Comparison of ENCODE assay signal across 35 cellular contexts in the genomic region with DNA sequence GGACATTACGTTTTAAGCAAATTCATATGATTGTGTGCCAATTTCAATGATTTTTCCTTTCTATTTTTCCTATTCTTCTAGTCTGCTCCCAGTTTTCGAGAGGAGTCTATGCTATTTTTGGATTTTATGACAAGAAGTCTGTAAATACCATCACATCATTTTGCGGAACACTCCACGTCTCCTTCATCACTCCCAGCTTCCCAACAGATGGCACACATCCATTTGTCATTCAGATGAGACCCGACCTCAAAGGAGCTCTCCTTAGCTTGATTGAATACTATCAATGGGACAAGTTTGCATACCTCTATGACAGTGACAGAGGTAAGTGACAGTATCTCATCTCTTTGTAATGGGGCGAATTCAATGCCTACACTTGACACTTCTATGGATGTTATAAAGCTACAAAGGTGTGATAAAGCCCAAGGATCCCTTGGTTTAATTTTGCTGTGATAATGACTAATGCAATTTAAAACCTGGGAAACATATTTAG.
"Had no signal": no experiment of that assay in that cellular context is flagged by ENCODE, and none has a peak within 500 bp of the region (broad histone marks: within the 10 kb centered on the region; RNA-seq: fewer than 3 reads in every experiment).

No MANE protein-coding gene starts in this region.

- H3K36me3 Mint-ChIP-seq: activated CD4-positive, alpha-beta memory T cell treated with anti-CD3 and anti-CD28 coated beads for 36 hours; activated naive CD4-positive, alpha-beta T cell treated with anti-CD3 and anti-CD28 coated beads, Interleukin-2, amount 50 U/mL, for 72 hours; activated naive CD8-positive, alpha-beta T cell treated with anti-CD3 and anti-CD28 coated beads for 36 hours had no signal

- ATAC-seq: activated CD8-positive, alpha-beta T cell treated with anti-CD3 and anti-CD28 coated beads for 36 hours; activated naive CD4-positive, alpha-beta T cell treated with anti-CD3 and anti-CD28 coated beads, Interleukin-2, amount 50 U/mL, for 72 hours; activated T-cell treated with anti-CD3 and anti-CD28 coated beads, Interleukin-2, amount 50 U/mL, for 4 hours; activated T-cell treated with anti-CD3 and anti-CD28 coated beads, Interleukin-2, amount 50 U/mL, for 72 hours; activated T-helper 17 cell treated with anti-CD3 and anti-CD28 coated beads, Interleukin-2, amount 50 U/mL, for 72 hours; body of pancreas had no signal

- H3K4me3 ChIP-seq: adrenal gland, body of pancreas, breast epithelium had no signal

- H3K9me3 ChIP-seq: adrenal gland, body of pancreas, breast epithelium had no signal

- H3K4me3 Mint-ChIP-seq: activated B cell treated with CpG ODN at 0.5 μM for 24 hours; activated CD4-positive, alpha-beta memory T cell treated with anti-CD3 and anti-CD28 coated beads for 36 hours; activated CD4-positive, alpha-beta T cell treated with anti-CD3 and anti-CD28 coated beads, Interleukin-2, amount 10 ng/mL, durations not matched to agents 24 days and 14 days; activated CD8-positive, alpha-beta T cell treated with anti-CD3 and anti-CD28 coated beads for 36 hours; activated naive CD4-positive, alpha-beta T cell treated with anti-CD3 and anti-CD28 coated beads for 36 hours; activated naive CD8-positive, alpha-beta T cell treated with anti-CD3 and anti-CD28 coated beads for 36 hours; activated T-cell treated with anti-CD3 and anti-CD28 coated beads, Interleukin-2, amount 50 U/mL, for 4 hours; activated T-cell treated with anti-CD3 and anti-CD28 coated beads, Interleukin-2, amount 50 U/mL, for 72 hours; activated T-helper 1 cell treated with anti-CD3 and anti-CD28 coated beads, Interleukin-12 subunit alpha, Interleukin-12 subunit beta, Interleukin-2, Interleukin-4 antibody, amounts not matched to agents 30 ng/mL and 10 ng/mL and 1 ng/mL, durations not matched to agents 14 hours and 24 hours and 36 hours; activated T-helper 17 cell treated with anti-CD3 and anti-CD28 coated beads, Interleukin-2, amount 50 U/mL, for 72 hours; T-helper 1 cell treated with Interleukin-12 subunit alpha and Interleukin-12 subunit beta and Interleukin-4 antibody, amounts not matched to agents 30 μg/mL and 1 μg/mL, for 36 hours; T-helper 2 cell treated with Interferon-gamma antibody and Interleukin-4, amounts not matched to agents 5 μg/mL and 100 μg/mL, for 36 hours had no signal

- H3K4me1 ChIP-seq: adrenal gland, body of pancreas, breast epithelium had no signal

- H3K27me3 Mint-ChIP-seq: activated B cell treated with CpG ODN at 0.5 μM for 24 hours; activated CD4-positive, alpha-beta memory T cell treated with anti-CD3 and anti-CD28 coated beads for 36 hours; activated CD4-positive, alpha-beta T cell treated with anti-CD3 and anti-CD28 coated beads, Interleukin-2, amount 10 ng/mL, durations not matched to agents 24 days and 14 days; activated CD8-positive, alpha-beta T cell treated with anti-CD3 and anti-CD28 coated beads for 36 hours; activated naive CD8-positive, alpha-beta T cell treated with anti-CD3 and anti-CD28 coated beads for 36 hours; activated T-helper 17 cell treated with anti-CD3 and anti-CD28 coated beads, Interleukin-2, amount 50 U/mL, for 72 hours had no signal

- H3K27ac Mint-ChIP-seq: activated B cell treated with CpG ODN at 0.5 μM for 24 hours; activated CD4-positive, alpha-beta memory T cell treated with anti-CD3 and anti-CD28 coated beads for 36 hours; activated CD4-positive, alpha-beta T cell treated with anti-CD3 and anti-CD28 coated beads, Interleukin-2, amount 10 ng/mL, durations not matched to agents 24 days and 14 days; activated CD8-positive, alpha-beta T cell treated with anti-CD3 and anti-CD28 coated beads for 36 hours; activated naive CD4-positive, alpha-beta T cell treated with anti-CD3 and anti-CD28 coated beads for 36 hours; activated naive CD4-positive, alpha-beta T cell treated with anti-CD3 and anti-CD28 coated beads, Interleukin-2, amount 50 U/mL, for 72 hours; activated naive CD8-positive, alpha-beta T cell treated with anti-CD3 and anti-CD28 coated beads for 36 hours; activated T-cell treated with anti-CD3 and anti-CD28 coated beads, Interleukin-2, amount 50 U/mL, for 72 hours; activated T-helper 1 cell treated with anti-CD3 and anti-CD28 coated beads, Interleukin-12 subunit alpha, Interleukin-12 subunit beta, Interleukin-2, Interleukin-4 antibody, amounts not matched to agents 30 ng/mL and 10 ng/mL and 1 ng/mL, durations not matched to agents 14 hours and 24 hours and 36 hours; activated T-helper 17 cell treated with anti-CD3 and anti-CD28 coated beads, Interleukin-2, amount 50 U/mL, for 72 hours; T-helper 1 cell treated with Interleukin-12 subunit alpha and Interleukin-12 subunit beta and Interleukin-4 antibody, amounts not matched to agents 30 μg/mL and 1 μg/mL, for 36 hours; T-helper 2 cell treated with Interferon-gamma antibody and Interleukin-4, amounts not matched to agents 5 μg/mL and 100 μg/mL, for 36 hours had no signal

- DNase-seq: activated B cell treated with CpG ODN at 0.5 μM for 24 hours; activated CD4-positive, alpha-beta memory T cell treated with anti-CD3 and anti-CD28 coated beads for 36 hours; activated CD4-positive, alpha-beta T cell treated with anti-CD3 and anti-CD28 coated beads for 4 hours; activated CD4-positive, alpha-beta T cell treated with anti-CD3 and anti-CD28 coated beads, Interleukin-2, amount 10 ng/mL, durations not matched to agents 24 days and 14 days; activated CD4-positive, alpha-beta T cell treated with anti-CD3 and anti-CD28 coated beads, Interleukin-2, amount 50 U/mL, for 1 hour; activated CD4-positive, alpha-beta T cell treated with anti-CD3 and anti-CD28 coated beads, Interleukin-2, amount 50 U/mL, for 4 hours; activated CD4-positive, CD25-positive, alpha-beta regulatory T cell treated with anti-CD3 and anti-CD28 coated beads, Interleukin-2, amount 50 U/mL, for 72 hours; activated CD8-positive, alpha-beta memory T cell treated with anti-CD3 and anti-CD28 coated beads, Interleukin-2, amount 50 U/mL, for 4 hours; activated CD8-positive, alpha-beta T cell treated with anti-CD3 and anti-CD28 coated beads for 36 hours; activated effector memory CD4-positive, alpha-beta T cell treated with anti-CD3 and anti-CD28 coated beads, Interleukin-2, amount 50 U/mL, for 16 hours; activated gamma-delta T cell treated with Interleukin-2 at 50 U/mL for 16 hours; activated naive CD4-positive, alpha-beta T cell; activated naive CD4-positive, alpha-beta T cell treated with anti-CD3 and anti-CD28 coated beads for 36 hours; activated naive CD4-positive, alpha-beta T cell treated with anti-CD3 and anti-CD28 coated beads, Interleukin-2, amount 50 U/mL, for 16 hours; activated naive CD8-positive, alpha-beta T cell treated with anti-CD3 and anti-CD28 coated beads for 36 hours; activated T-cell treated with anti-CD3 and anti-CD28 coated beads for 4 hours; activated T-cell treated with anti-CD3 and anti-CD28 coated beads, Interleukin-2, amount 50 U/mL, for 1 hour; activated T-cell treated with anti-CD3 and anti-CD28 coated beads, Interleukin-2, amount 50 U/mL, for 4 hours; activated T-cell treated with anti-CD3 and anti-CD28 coated beads, Interleukin-2, amount 50 U/mL, for 72 hours; adrenal gland; amniotic stem cell; aorta; body of pancreas; brain microvascular endothelial cell; central memory CD4-positive, alpha-beta T cell; T-helper 1 cell; T-helper 2 cell; T-helper 9 cell had no signal

- H3K27ac ChIP-seq: adrenal gland, body of pancreas, brain microvascular endothelial cell, breast epithelium, VCaP had no signal

- H3K9me3 Mint-ChIP-seq: activated CD4-positive, alpha-beta T cell treated with anti-CD3 and anti-CD28 coated beads, Interleukin-2, amount 10 ng/mL, durations not matched to agents 24 days and 14 days; activated naive CD4-positive, alpha-beta T cell treated with anti-CD3 and anti-CD28 coated beads for 36 hours; activated naive CD8-positive, alpha-beta T cell treated with anti-CD3 and anti-CD28 coated beads for 36 hours; activated T-helper 1 cell treated with anti-CD3 and anti-CD28 coated beads, Interleukin-12 subunit alpha, Interleukin-12 subunit beta, Interleukin-2, Interleukin-4 antibody, amounts not matched to agents 30 ng/mL and 10 ng/mL and 1 ng/mL, durations not matched to agents 14 hours and 24 hours and 36 hours; T-helper 1 cell treated with Interleukin-12 subunit alpha and Interleukin-12 subunit beta and Interleukin-4 antibody, amounts not matched to agents 30 μg/mL and 1 μg/mL, for 36 hours; T-helper 2 cell treated with Interferon-gamma antibody and Interleukin-4, amounts not matched to agents 5 μg/mL and 100 μg/mL, for 36 hours had no signal

- H3K36me3 ChIP-seq: adrenal gland, brain microvascular endothelial cell, breast epithelium had no signal

- H3K4me1 Mint-ChIP-seq: activated B cell treated with CpG ODN at 0.5 μM for 24 hours; activated CD4-positive, alpha-beta T cell treated with anti-CD3 and anti-CD28 coated beads, Interleukin-2, amount 10 ng/mL, durations not matched to agents 24 days and 14 days; activated naive CD8-positive, alpha-beta T cell treated with anti-CD3 and anti-CD28 coated beads for 36 hours; activated T-helper 17 cell treated with anti-CD3 and anti-CD28 coated beads, Interleukin-2, amount 50 U/mL, for 72 hours had no signal

- H3K27me3 ChIP-seq: adrenal gland, body of pancreas, brain microvascular endothelial cell, breast epithelium had no signal
